In genomic region chr10:80280071-80280800, GRCh38 we compare ENCODE assay signal across 23 cellular contexts. TPM values are rescaled to one million over a fixed set of nuclear protein-coding genes. Genes with fewer than 3 reads are reported as not detected.
DNase-seq lines count a peak whose midpoint lies in the region; ATAC-seq and TF ChIP-seq lines count a peak whose summit lies in the region.
"Had no signal": no experiment of that assay in that cellular context is flagged by ENCODE, and none has a peak within 500 bp of the region (broad histone marks: within the 10 kb centered on the region; RNA-seq: fewer than 3 reads in every experiment).

No MANE protein-coding gene starts in this region.

- H2BK12ac ChIP-seq in neuronal stem cell (ENCODE audit: low read length): no peak overlapping the region

- H3K4me3 ChIP-seq in body of pancreas (no peak overlapping the region), neuronal stem cell (ENCODE audit: low read length in 2 of 2) (no peak overlapping the region), esophagus squamous epithelium (no peak overlapping the region), SJCRH30 (no peak overlapping the region)
- H3K4me3 ChIP-seq: BLaER1 treated with 17β-estradiol and CSF1 and Interleukin-3, amounts not matched to agents 10 nM and 100 nM; GM23248 had no signal

- no peaks in the 10 kb centered on the region for H3K36me3 ChIP-seq in body of pancreas (replicated peaks in 1 of 2; ENCODE audit: insufficient read depth in 1 of 2, low read depth in 2 of 2)
- no peaks in the 10 kb centered on the region for H3K36me3 ChIP-seq in neuronal stem cell (replicated peaks in 1 of 2; ENCODE audit: control insufficient read depth in 2 of 2, insufficient read depth in 2 of 2, low read length in 2 of 2)
- no peaks in the 10 kb centered on the region for H3K36me3 ChIP-seq in esophagus squamous epithelium
- no peaks in the 10 kb centered on the region for H3K36me3 ChIP-seq in SJCRH30
- H3K36me3 ChIP-seq: BLaER1 treated with 17β-estradiol and CSF1 and Interleukin-3, amounts not matched to agents 10 nM and 100 nM had no signal

- TF ChIP-seq POLR2A in body of pancreas (IDR thresholded peaks at IDR 0.05) (no peak), esophagus squamous epithelium (IDR thresholded peaks at IDR 0.05) (no peak)

- H3K4me1 Mint-ChIP-seq in activated CD4-positive, alpha-beta T cell treated with anti-CD3 and anti-CD28 coated beads, Interleukin-2, amount 10 ng/mL, durations not matched to agents 7 days and 5 days: no peaks in the 10 kb centered on the region

- no peak for TF ChIP-seq CTCF in body of pancreas (IDR thresholded peaks at IDR 0.05)
- TF ChIP-seq CTCF in esophagus squamous epithelium (IDR thresholded peaks at IDR 0.05): no peak

- intact Hi-C loops in body of pancreas (cut with DNase I) (no loop called here), esophagus squamous epithelium (cut with DNase I) (no loop called here)

- no peaks in the 10 kb centered on the region for H3K27me3 Mint-ChIP-seq in activated CD4-positive, alpha-beta T cell treated with anti-CD3 and anti-CD28 coated beads, Interleukin-2, amount 10 ng/mL, durations not matched to agents 7 days and 5 days
- H3K27me3 Mint-ChIP-seq: CD4-positive, alpha-beta T cell had no signal

- H3K27ac ChIP-seq in body of pancreas (peak overlapping the region in 3 of 4 donors; percentile 23 to 65 (median 31)), neuronal stem cell (replicated peaks; ENCODE audit: low read length) (no peak overlapping the region), esophagus squamous epithelium (no peak overlapping the region), SJCRH30 (no peak overlapping the region)
- H3K27ac ChIP-seq: BLaER1 treated with 17β-estradiol and CSF1 and Interleukin-3, amounts not matched to agents 10 nM and 100 nM; GM23248; HL-60 had no signal

- 86 to 87% methylated on average over 16 to 20 of the region's 23 CpGs for WGBS in body of pancreas, 2 donors
- WGBS in neuronal stem cell (ENCODE audit: extremely low coverage in 2 of 2, insufficient read length in 2 of 2, insufficient replicate concordance in 1 of 2), 2 donors: no CpG with 5 or more reads among the region's 23 CpGs
- WGBS in esophagus squamous epithelium, 2 donors: 81 to 93% methylated on average over 7 to 22 of the region's 23 CpGs

- H3K14ac ChIP-seq in neuronal stem cell (ENCODE audit: low read length): no peak overlapping the region

- H2AK5ac ChIP-seq in neuronal stem cell (ENCODE audit: low read depth, low read length): no peak overlapping the region

- H3K4me3 Mint-ChIP-seq in activated CD4-positive, alpha-beta T cell treated with anti-CD3 and anti-CD28 coated beads, Interleukin-2, amount 10 ng/mL, durations not matched to agents 7 days and 5 days: no peak overlapping the region
- H3K4me3 Mint-ChIP-seq: CD4-positive, alpha-beta T cell had no signal

- ATAC-seq in body of pancreas (no peak), left lobe of liver (no peak)

- H2BK120ac ChIP-seq in neuronal stem cell (ENCODE audit: low read depth, low read length): no peak overlapping the region

- H3K79me1 ChIP-seq in neuronal stem cell (ENCODE audit: low read depth, low read length): no peaks in the 10 kb centered on the region

- no peak overlapping the region for H4K91ac ChIP-seq in neuronal stem cell (ENCODE audit: low read depth, low read length, poor library complexity)

- H3K36me3 Mint-ChIP-seq in activated CD4-positive, alpha-beta T cell treated with anti-CD3 and anti-CD28 coated beads, Interleukin-2, amount 10 ng/mL, durations not matched to agents 7 days and 5 days (ENCODE audit: low read depth): no peaks in the 10 kb centered on the region

- H4K8ac ChIP-seq in neuronal stem cell (ENCODE audit: low read depth, low read length): no peak overlapping the region

- no peak overlapping the region for H3K23ac ChIP-seq in neuronal stem cell (ENCODE audit: low read depth, low read length, poor library complexity)

- no peak overlapping the region for H2BK15ac ChIP-seq in neuronal stem cell (ENCODE audit: low read length)

- H3K9me3 Mint-ChIP-seq in activated CD4-positive, alpha-beta T cell treated with anti-CD3 and anti-CD28 coated beads, Interleukin-2, amount 10 ng/mL, durations not matched to agents 7 days and 5 days: no peaks in the 10 kb centered on the region
- H3K9me3 Mint-ChIP-seq: CD4-positive, alpha-beta T cell had no signal

- H3K27me3 ChIP-seq in body of pancreas: no peaks in the 10 kb centered on the region
- H3K27me3 ChIP-seq in neuronal stem cell (ENCODE audit: control insufficient read depth in 3 of 3, insufficient read depth in 3 of 3, low read depth in 1 of 3, low read length in 3 of 3): peaks cover 0 to 8% (median 0%) of the 10 kb centered on the region in 3 experiments
- H3K27me3 ChIP-seq in esophagus squamous epithelium: no peaks in the 10 kb centered on the region
- H3K27me3 ChIP-seq in SJCRH30: no peaks in the 10 kb centered on the region
- H3K27me3 ChIP-seq: BLaER1 treated with 17β-estradiol and CSF1 and Interleukin-3, amounts not matched to agents 10 nM and 100 nM had no signal

- POLR2A ChIA-PET in activated CD4-positive, alpha-beta T cell treated with anti-CD3 and anti-CD28 coated beads, Interleukin-2, amount 10 ng/mL, durations not matched to agents 7 days and 5 days (lab: Charles Lee): no interaction called here

- H3K9me3 ChIP-seq in body of pancreas (no peaks in the 10 kb centered on the region), neuronal stem cell (replicated peaks in 1 of 2; ENCODE audit: control insufficient read depth in 2 of 2, insufficient read depth in 1 of 2, low read depth in 1 of 2, low read length in 2 of 2) (no peaks in the 10 kb centered on the region), esophagus squamous epithelium (no peaks in the 10 kb centered on the region), SJCRH30 (replicated peaks) (no peaks in the 10 kb centered on the region)
- H3K9me3 ChIP-seq: BLaER1 treated with 17β-estradiol and CSF1 and Interleukin-3, amounts not matched to agents 10 nM and 100 nM had no signal

- H2BK5ac ChIP-seq in neuronal stem cell (ENCODE audit: low read length): no peak overlapping the region

- H3K4me1 ChIP-seq in body of pancreas: peaks cover 78% of the 10 kb centered on the region
- peaks cover 0 to 5% of the 10 kb centered on the region in 2 donors for H3K4me1 ChIP-seq in neuronal stem cell (ENCODE audit: control insufficient read depth in 2 of 2, insufficient read depth in 1 of 2, low read depth in 1 of 2, low read length in 2 of 2)
- H3K4me1 ChIP-seq in esophagus squamous epithelium: no peaks in the 10 kb centered on the region
- H3K4me1 ChIP-seq in SJCRH30: no peaks in the 10 kb centered on the region

- no peak overlapping the region for H2AFZ ChIP-seq in neuronal stem cell (ENCODE audit: low read length)
- H2AFZ ChIP-seq: GM23248 had no signal

- peak overlapping the region; percentile 73 for H3K9ac ChIP-seq in neuronal stem cell (ENCODE audit: low read depth, low read length, poor library complexity)
- H3K9ac ChIP-seq: BLaER1 treated with 17β-estradiol and CSF1 and Interleukin-3, amounts not matched to agents 10 nM and 100 nM; GM23248 had no signal

- no peak overlapping the region for H3K4me2 ChIP-seq in neuronal stem cell (ENCODE audit: insufficient read depth, low read length, poor library complexity, severe bottlenecking)

- no peak overlapping the region for H3K4ac ChIP-seq in neuronal stem cell (ENCODE audit: low read length)

- DNase-seq in activated CD8-positive, alpha-beta memory T cell treated with anti-CD3 and anti-CD28 coated beads for 24 hours: peak; percentile 37
- no peak for DNase-seq in activated CD8-positive, alpha-beta memory T cell treated with anti-CD3 and anti-CD28 coated beads, Interleukin-2, amount 50 U/mL, for 4 hours
- DNase-seq in body of pancreas (no peak), left lobe of liver (ENCODE audit: low spot score) (peak; percentile 47), neuronal stem cell (ENCODE audit: low spot score) (no peak), esophagus squamous epithelium (lab: John Stamatoyannopoulos, UW) (no peak), SJCRH30 (no peak)
- no peak for DNase-seq in activated CD4-positive, alpha-beta T cell treated with anti-CD3 and anti-CD28 coated beads, Interleukin-2, amount 10 ng/mL, durations not matched to agents 7 days and 5 days
- DNase-seq: AML-193; CD4-positive, alpha-beta T cell; GM23248; H7; NCI-H1048; NCI-H1417; NCI-H1694; NCI-H2029 treated with DMSO at 0.1 percent for 48 hours; NCI-H446 treated with DMSO at 0.1 percent for 48 hours; NCI-H526 treated with DMSO at 0.1 percent for 48 hours; Right ventricle myocardium superior; RPMI8226 had no signal

- peak overlapping the region; percentile 18 for H3K18ac ChIP-seq in neuronal stem cell (ENCODE audit: low read length)

- H3K27ac Mint-ChIP-seq in activated CD4-positive, alpha-beta T cell treated with anti-CD3 and anti-CD28 coated beads, Interleukin-2, amount 10 ng/mL, durations not matched to agents 7 days and 5 days: no peak overlapping the region
- H3K27ac Mint-ChIP-seq: CD4-positive, alpha-beta T cell had no signal

- CTCF ChIA-PET in activated CD4-positive, alpha-beta T cell treated with anti-CD3 and anti-CD28 coated beads, Interleukin-2, amount 10 ng/mL, durations not matched to agents 7 days and 5 days (lab: Charles Lee): no interaction called here

RNA-seq across cellular contexts. Expression of gene MAT1A, which starts 9.2 kb away (rescaled TPM):
- total RNA-seq in body of pancreas (10 to 100 TPM in 1 of 2 donors, 1 to 10 TPM in 1; 9.6 to 11.9 TPM), left lobe of liver (928 TPM), esophagus squamous epithelium (1 to 10 TPM in 1 of 4 donors, under 1 TPM in 3; 0.09 to 2.3 (median 0.55) TPM)
- polyA plus RNA-seq in neuronal stem cell (2013, experiment 1 of 2): 0.11 TPM
- polyA plus RNA-seq in neuronal stem cell (2013, experiment 2 of 2): 0.18 TPM
- not detected for total RNA-seq in activated CD4-positive, alpha-beta T cell treated with anti-CD3 and anti-CD28 coated beads, Interleukin-2, amount 10 ng/mL, durations not matched to agents 7 days and 5 days
- 0.15 TPM in 1 of 2 replicates, not detected in the other for total RNA-seq in SJCRH30 (2014; rRNA removed; shearing (Covaris generic))
- total RNA-seq: CD4-positive, alpha-beta T cell; GM23248 had no signal
- polyA plus RNA-seq: AG04450, GM23248 had no signal

Comparison
In these comparisons a context has a peak if more than half of its experiments do, and no peak if none do; other contexts are left out.
1. DNase-seq: peak in activated CD8-positive, alpha-beta memory T cell treated with anti-CD3 and anti-CD28 coated beads for 24 hours (single experiment) and left lobe of liver (single experiment); none in activated CD8-positive, alpha-beta memory T cell treated with anti-CD3 and anti-CD28 coated beads, Interleukin-2, amount 50 U/mL, for 4 hours (single experiment), body of pancreas (0 of 4), neuronal stem cell (single experiment), esophagus squamous epithelium (single experiment), activated CD4-positive, alpha-beta T cell treated with anti-CD3 and anti-CD28 coated beads, Interleukin-2, amount 10 ng/mL, durations not matched to agents 7 days and 5 days (single experiment) and SJCRH30 (0 of 2).
2. H3K27ac ChIP-seq: peak in body of pancreas (3 of 4); none in neuronal stem cell (single experiment), esophagus squamous epithelium (0 of 4) and SJCRH30 (single experiment).
3. RNA of gene MAT1A, which starts 9.2 kb away (total RNA-seq): 928 TPM in left lobe of liver (single experiment); 9.6 to 11.9 TPM in body of pancreas, 0.09 to 2.3 TPM in esophagus squamous epithelium, 0.15 TPM in SJCRH30 and not detected in activated CD4-positive, alpha-beta T cell treated with anti-CD3 and anti-CD28 coated beads, Interleukin-2, amount 10 ng/mL, durations not matched to agents 7 days and 5 days; every median in the first group is over 10 times any median in the second.